23 cellular contexts compared by ENCODE assay signal in genomic region chr5:173258466-173258865, GRCh38. TPM values are rescaled to one million over a fixed set of nuclear protein-coding genes. Genes with fewer than 3 reads are reported as not detected.
"Had no signal": no experiment of that assay in that cellular context is flagged by ENCODE, and none has a peak within 500 bp of the region (broad histone marks: within the 10 kb centered on the region; RNA-seq: fewer than 3 reads in every experiment).

No MANE protein-coding gene starts in this region.

- H3K27ac ChIP-seq: RWPE1, SJSA1 had no signal

- H3K4me1 ChIP-seq: SJSA1 had no signal

- H3K9me3 ChIP-seq: SJSA1, SK-N-SH had no signal

- DNase-seq: Karpas-422, KBM-7, MM.1S, NCI-H1092 treated with DMSO at 0.1 percent for 48 hours, NCI-H1436, NCI-H187, NCI-H2029, NCI-H2081 treated with DMSO at 0.1 percent for 48 hours, NCI-H2171, NCI-H226, NCI-H446, NCI-H510A, NCI-H524 treated with DMSO at 0.1 percent for 48 hours, NCI-H69, NCI-H774, SHP77 treated with DMSO at 0.1 percent for 48 hours, SK-N-SH, SW 1271, T-cell had no signal

- H3K4me3 ChIP-seq: SJSA1 had no signal

- H3K4me3 Mint-ChIP-seq: IgD-negative memory B cell, T-cell had no signal

- H3K9me3 Mint-ChIP-seq: T-cell had no signal

- ATAC-seq: HepG2, T-cell had no signal

- H3K4me1 Mint-ChIP-seq: IgD-negative memory B cell, T-cell had no signal

- H3K36me3 ChIP-seq: SJSA1 had no signal

- H3K36me3 Mint-ChIP-seq: IgD-negative memory B cell, T-cell had no signal

- H3K27ac Mint-ChIP-seq: IgD-negative memory B cell, T-cell had no signal

RNA-seq across cellular contexts. Expression of gene NKX2-5, which starts 23.5 kb away (rescaled TPM):
- total RNA-seq: SJSA1, T-cell had no signal
- polyA plus RNA-seq: IgD-negative memory B cell, SK-N-SH had no signal
